In the genomic region with DNA sequence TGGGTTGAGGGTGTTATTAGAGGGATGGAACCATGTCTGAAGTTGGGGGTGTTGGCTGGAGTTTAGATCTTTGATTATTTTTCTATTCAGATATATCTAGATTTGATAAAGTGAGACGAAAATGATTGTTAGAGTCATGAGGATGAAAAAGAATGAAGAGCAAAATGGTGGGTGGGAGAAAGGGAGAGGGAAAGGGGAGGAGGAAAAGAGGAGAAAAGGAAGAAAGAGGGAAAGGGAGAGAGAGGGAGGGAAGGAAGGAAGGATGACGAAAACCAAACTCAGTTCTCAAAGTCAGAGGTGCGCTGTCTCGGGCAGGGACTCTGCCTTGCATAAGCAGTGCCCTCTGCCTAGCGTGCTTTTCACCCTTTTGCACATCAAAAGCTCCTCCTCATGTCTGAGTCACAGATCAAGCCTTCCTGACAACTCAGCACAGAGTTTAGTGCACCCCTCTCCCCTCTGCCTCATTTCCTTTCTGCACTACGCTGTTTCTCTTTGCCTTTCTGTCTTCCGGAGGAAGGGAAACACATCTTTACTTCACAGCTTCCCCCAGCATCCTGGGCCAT, we compare ENCODE assay signal across 12 cellular contexts.
DNase-seq lines count a peak whose midpoint lies in the region; TF ChIP-seq lines count a peak whose summit lies in the region.
"Had no signal": no experiment of that assay in that cellular context is flagged by ENCODE, and none has a peak within 500 bp of the region (broad histone marks: within the 10 kb centered on the region; RNA-seq: fewer than 3 reads in every experiment).

No MANE protein-coding gene starts in this region.

- H3K27me3 Mint-ChIP-seq in activated CD4-positive, alpha-beta T cell treated with anti-CD3 and anti-CD28 coated beads, Interleukin-2, amount 10 ng/mL, durations not matched to agents 7 days and 5 days: no peaks in the 10 kb centered on the region
- peaks cover 11% of the 10 kb centered on the region for H3K27me3 Mint-ChIP-seq in endodermal cell (ENCODE audit: insufficient read depth)

- no peaks in the 10 kb centered on the region for H3K9me3 Mint-ChIP-seq in activated CD4-positive, alpha-beta T cell treated with anti-CD3 and anti-CD28 coated beads, Interleukin-2, amount 10 ng/mL, durations not matched to agents 7 days and 5 days
- peaks cover 3% of the 10 kb centered on the region for H3K9me3 Mint-ChIP-seq in endodermal cell

- CTCF ChIA-PET in activated CD4-positive, alpha-beta T cell treated with anti-CD3 and anti-CD28 coated beads, Interleukin-2, amount 10 ng/mL, durations not matched to agents 7 days and 5 days (lab: Charles Lee): interaction anchor here (1.0 kb wide), 1 partner anchor 226 kb away, joined by 3 read pairs; a partner anchor contains a TSS

- POLR2A ChIA-PET in activated CD4-positive, alpha-beta T cell treated with anti-CD3 and anti-CD28 coated beads, Interleukin-2, amount 10 ng/mL, durations not matched to agents 7 days and 5 days (lab: Charles Lee): interaction anchor here (0.6 kb wide), 1 partner anchor 22 kb away, joined by 3 read pairs; no protein-coding TSS in a partner anchor

- DNase-seq in M059J (ENCODE audit: low read depth): peak; percentile 24
- peak; percentile 59 for DNase-seq in activated CD4-positive, alpha-beta T cell treated with anti-CD3 and anti-CD28 coated beads, Interleukin-2, amount 10 ng/mL, durations not matched to agents 7 days and 5 days
- peak; percentile 64 for DNase-seq in endodermal cell
- DNase-seq in stimulated activated CD4-positive, alpha-beta T cell treated with anti-CD3 and anti-CD28 coated beads, TNF-alpha, amount 100 ng/mL, for 4 hours (ENCODE audit: low read depth in 3 of 3): peak; percentile 9 to 37 (median 13)
- DNase-seq in inferior parietal cortex (ENCODE audit: extremely low spot score): no peak
- DNase-seq in NCI-H187 (lab: John Stamatoyannopoulos, UW): no peak
- DNase-seq in cerebellar cortex (ENCODE audit: low spot score): no peak
- DNase-seq: left cardiac atrium, NCI-H2081 treated with DMSO at 0.1 percent for 48 hours, SHP77 had no signal

- no peak for TF ChIP-seq CTCF in endodermal cell (conservative IDR thresholded peaks at IDR 0.05)

- H3K4me1 Mint-ChIP-seq in activated CD4-positive, alpha-beta T cell treated with anti-CD3 and anti-CD28 coated beads, Interleukin-2, amount 10 ng/mL, durations not matched to agents 7 days and 5 days: peaks cover 14% of the 10 kb centered on the region
- H3K4me1 Mint-ChIP-seq in endodermal cell: peaks cover 11% of the 10 kb centered on the region

- H3K36me3 ChIP-seq in endodermal cell (ENCODE audit: control insufficient read depth, insufficient read depth, low read length): no peaks in the 10 kb centered on the region
- H3K36me3 ChIP-seq: prostate gland had no signal

- no peak overlapping the region for H3K9ac ChIP-seq in endodermal cell (ENCODE audit: extremely low read depth, low read length, poor library complexity, severe bottlenecking)

- no peak overlapping the region for H3K4me3 ChIP-seq in endodermal cell (ENCODE audit: low read length)
- H3K4me3 ChIP-seq: prostate gland had no signal

- no peak overlapping the region for H3K27ac ChIP-seq in endodermal cell (ENCODE audit: low read depth, low read length)
- H3K27ac ChIP-seq: epithelial cell of prostate, prostate gland had no signal

- H3K36me3 Mint-ChIP-seq in activated CD4-positive, alpha-beta T cell treated with anti-CD3 and anti-CD28 coated beads, Interleukin-2, amount 10 ng/mL, durations not matched to agents 7 days and 5 days (ENCODE audit: low read depth): no peaks in the 10 kb centered on the region
- no peaks in the 10 kb centered on the region for H3K36me3 Mint-ChIP-seq in endodermal cell (ENCODE audit: low read depth)

- 51 to 64% methylated on average over 4 to 7 of the region's 7 CpGs for WGBS in endodermal cell (ENCODE audit: insufficient coverage in 1 of 2, insufficient read length in 1 of 2), 2 experiments

- H3K4me1 ChIP-seq in endodermal cell (ENCODE audit: control insufficient read depth, insufficient read depth, low read length): no peaks in the 10 kb centered on the region
- H3K4me1 ChIP-seq: prostate gland had no signal

- peaks cover 8% of the 10 kb centered on the region for H3K27me3 ChIP-seq in endodermal cell (ENCODE audit: control insufficient read depth, insufficient read depth, low read length, poor library complexity, severe bottlenecking)

- H3K27ac Mint-ChIP-seq in activated CD4-positive, alpha-beta T cell treated with anti-CD3 and anti-CD28 coated beads, Interleukin-2, amount 10 ng/mL, durations not matched to agents 7 days and 5 days: peak overlapping the region; percentile 77
- no peak overlapping the region for H3K27ac Mint-ChIP-seq in endodermal cell

- H3K9me3 ChIP-seq in endodermal cell (ENCODE audit: control insufficient read depth, low read length): peaks cover 6% of the 10 kb centered on the region
- H3K9me3 ChIP-seq: prostate gland had no signal

- H3K4me3 Mint-ChIP-seq in activated CD4-positive, alpha-beta T cell treated with anti-CD3 and anti-CD28 coated beads, Interleukin-2, amount 10 ng/mL, durations not matched to agents 7 days and 5 days: peak overlapping the region; percentile 30
- H3K4me3 Mint-ChIP-seq in endodermal cell: no peak overlapping the region

Comparison
In these comparisons a context has a peak if more than half of its experiments do, and no peak if none do; other contexts are left out.
1. DNase-seq: peak in M059J (single experiment), activated CD4-positive, alpha-beta T cell treated with anti-CD3 and anti-CD28 coated beads, Interleukin-2, amount 10 ng/mL, durations not matched to agents 7 days and 5 days (single experiment), endodermal cell (single experiment) and stimulated activated CD4-positive, alpha-beta T cell treated with anti-CD3 and anti-CD28 coated beads, TNF-alpha, amount 100 ng/mL, for 4 hours (3 of 3); none in inferior parietal cortex (single experiment), NCI-H187 (0 of 2) and cerebellar cortex (single experiment).